Comparison of ENCODE assay signal across 8 cellular contexts in the genomic region with DNA sequence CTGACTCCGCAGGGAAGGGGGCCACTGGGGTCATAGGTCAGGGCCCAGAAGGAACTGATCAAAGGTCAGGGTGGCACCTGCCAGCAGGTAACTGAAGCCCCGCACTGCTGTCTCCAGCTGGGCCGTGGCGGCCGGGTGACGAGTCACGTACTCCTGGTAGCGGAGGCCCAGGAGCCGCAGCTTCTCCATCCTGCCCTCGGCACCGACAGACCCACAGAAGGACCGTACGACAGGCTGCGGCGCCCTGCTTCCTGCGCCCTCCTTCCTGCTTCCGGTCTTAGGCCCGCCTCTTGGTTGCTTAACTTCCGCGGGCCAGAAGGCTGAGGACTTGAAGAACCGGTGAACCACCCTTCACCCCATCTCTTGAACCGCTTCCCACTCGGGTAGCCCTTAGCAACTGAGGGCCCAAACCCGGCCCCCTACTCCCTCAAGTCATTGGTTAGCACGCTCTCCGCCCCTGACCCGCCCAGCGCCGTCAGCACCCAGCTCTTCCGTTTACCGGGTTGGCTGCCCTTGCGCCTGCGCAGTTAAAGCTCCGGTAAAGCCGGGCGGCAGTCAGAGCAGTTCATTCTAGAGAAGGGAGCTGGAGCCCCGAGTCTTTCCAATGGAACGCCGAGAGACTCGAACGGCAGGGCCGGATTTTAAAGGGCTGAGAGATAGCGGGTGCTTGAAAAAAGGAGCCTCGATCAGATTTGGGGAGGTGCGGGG. TPM values are rescaled to one million over a fixed set of nuclear protein-coding genes. Genes with fewer than 3 reads are reported as not detected.
DNase-seq lines count a peak whose midpoint lies in the region; ATAC-seq, FAIRE-seq and TF ChIP-seq lines count a peak whose summit lies in the region.

A gene (minus strand): TSS at position 255 of the 708 bp plus-strand sequence. CDS start 66 bp downstream, at position 189.

- peaks cover 0 to 5% of the 10 kb centered on the region in 2 donors for H3K27me3 Mint-ChIP-seq in T-cell
- peaks cover 13% of the 10 kb centered on the region for H3K27me3 Mint-ChIP-seq in type B pancreatic cell

- H3K27ac ChIP-seq in adipose tissue (ENCODE audit: low read depth, low read length), result peak within 1 kb of the TSS; percentile 39
- H3K27ac ChIP-seq in heart left ventricle, result peak within 1 kb of the TSS; percentile 77 to 97 (median 90)

- H3K4me1 Mint-ChIP-seq in T-cell (peaks cover 46 to 64% (median 56%) of the 10 kb centered on the region in 3 donors), type B pancreatic cell (ENCODE audit: unreplicated experiment) (peaks cover 5% of the 10 kb centered on the region)

- peaks cover 11% of the 10 kb centered on the region for H3K36me3 Mint-ChIP-seq in T-cell
- no peaks in the 10 kb centered on the region for H3K36me3 Mint-ChIP-seq in type B pancreatic cell

- intact Hi-C loops in heart left ventricle (cut with DNase I), result loop anchor here in 8 of 10 donors (1.0 to 10.0 kb wide), 4 partner anchors 53 to 71 kb away; a partner anchor contains a TSS

- 0 to 1% (median 0%) methylated on average over 44 to 45 of the region's 45 CpGs for whole genome bisulfite sequencing in adipose tissue, 3 donors
- 0 to 1% (median 0%) methylated on average over 21 to 45 of the region's 45 CpGs for WGBS in heart left ventricle, 4 donors

- DNase-seq in GM12891 (ENCODE audit: insufficient read length, low spot score) (peak; percentile 98), NCI-H1436 treated with DMSO at 0.1 percent for 48 hours (lab: John Stamatoyannopoulos, UW) (peak; percentile 84), T-cell (peak; percentile 78 to 99 (median 96)), heart left ventricle (peak; percentile 97 to 99 (median 98)), pons (ENCODE audit: low spot score) (peak; percentile 98), type B pancreatic cell (ENCODE audit: extremely low spot score, unreplicated experiment) (peak; percentile 96)

- TF ChIP-seq CTCF in heart left ventricle (IDR thresholded peaks at IDR 0.05), result no peak
- TF ChIP-seq CTCF in type B pancreatic cell (conservative IDR thresholded peaks at IDR 0.05), result no peak

- H3K36me3 ChIP-seq in heart left ventricle, result peaks cover 0 to 33% (median 33%) of the 10 kb centered on the region in 9 donors

- peaks cover 3 to 57% (median 31%) of the 10 kb centered on the region in 12 donors for H3K4me1 ChIP-seq in heart left ventricle

- no peaks in the 10 kb centered on the region for H3K9me3 ChIP-seq in heart left ventricle

- peak within 1 kb of the TSS; percentile 98 to 100 for H3K27ac Mint-ChIP-seq in T-cell
- H3K27ac Mint-ChIP-seq in type B pancreatic cell, result peak within 1 kb of the TSS; percentile 98

- ATAC-seq in HG02840 (IDR thresholded peaks at IDR 0.05; ENCODE audit: low FRiP score, unreplicated experiment) (peak; percentile 90), T-cell (replicated peaks in 1 of 4) (peak; percentile 85 to 91 (median 89)), heart left ventricle (peak; percentile 91 to 95 (median 94))

- H3K27me3 ChIP-seq in heart left ventricle, result peaks cover 7 to 17% (median 10%) of the 10 kb centered on the region in 9 donors

- FAIRE-seq in GM12891 (lab: Jason Lieb, UNC), result peak; percentile 92

- peak; percentile 91 for TF ChIP-seq POLR2A in GM12891 (IDR thresholded peaks at IDR 0.05; ENCODE audit: low read depth, low read length)
- peak in 1 of 2 donors; percentile 87 for TF ChIP-seq POLR2A in heart left ventricle (IDR thresholded peaks at IDR 0.05)

- peak within 1 kb of the TSS; percentile 88 to 98 (median 91) for H3K4me3 Mint-ChIP-seq in T-cell
- peak within 1 kb of the TSS; percentile 99 for H3K4me3 Mint-ChIP-seq in type B pancreatic cell

- POLR2A ChIA-PET in T-cell (lab: Charles Lee), result interaction anchor here (0.5 to 1.3 kb wide), 4 partner anchors 13 to 71 kb away, joined by 3 to 13 read pairs (median 3); a partner anchor contains a TSS

- H3K9me3 Mint-ChIP-seq in T-cell (no peaks in the 10 kb centered on the region), type B pancreatic cell (no peaks in the 10 kb centered on the region)

- H3K4me3 ChIP-seq in heart left ventricle, result peak within 1 kb of the TSS; percentile 75 to 100 (median 94)

- CTCF ChIA-PET in T-cell (lab: Charles Lee), result interaction anchor here (0.5 to 1.4 kb wide), 7 partner anchors 13 to 1537 kb away, joined by 3 to 10 read pairs (median 5); no protein-coding TSS in a partner anchor

TF ChIP-seq in GM12891, 5 proteins besides CTCF, POLR2A, EP300 and RAD21:
- TF ChIP-seq POLR2AphosphoS5 (IDR thresholded peaks at IDR 0.05; ENCODE audit: low read depth, low read length) (peak; percentile 95), SPI1 (IDR thresholded peaks at IDR 0.05; ENCODE audit: low read depth, low read length) (no peak), PAX5 (IDR thresholded peaks at IDR 0.05; ENCODE audit: insufficient read depth, low read length, severe bottlenecking) (no peak), TAF1 (IDR thresholded peaks at IDR 0.05; ENCODE audit: low read depth, low read length) (peak; percentile 76), POU2F2 (IDR thresholded peaks at IDR 0.05; ENCODE audit: low read depth, low read length) (0 out of 2 replicates have a peak, but pooled peaks have one; percentile 12)

RNA-seq across cellular contexts. Expression of the gene that starts here (rescaled TPM):
- polyA plus RNA-seq in GM12891 (2012; ENCODE audit: low read depth, missing spikeins), result 30.0 TPM
- 10 to 100 TPM; 49.4 to 87.5 (median 65.2) TPM for total RNA-seq in T-cell
- polyA plus RNA-seq in adipose tissue, result 10 to 100 TPM; 17.9 to 40.8 (median 35.1) TPM
- total RNA-seq in heart left ventricle, result 10 to 100 TPM; 10.4 to 20.0 (median 14.6) TPM
- polyA plus RNA-seq in heart left ventricle, result 10 to 100 TPM; 16.3 to 22.8 TPM
- 21.7 and 26.7 TPM in 2 replicates for total RNA-seq in type B pancreatic cell (ENCODE audit: low replicate concordance)

Comparison
In these comparisons a context has a peak if more than half of its experiments do, and no peak if none do; other contexts are left out.
1. Peak in every context shown above with its lines: DNase-seq, ATAC-seq, H3K4me3 ChIP-seq and H3K27ac ChIP-seq.